ENCODE assay signal across 21 cellular contexts in the genomic region with DNA sequence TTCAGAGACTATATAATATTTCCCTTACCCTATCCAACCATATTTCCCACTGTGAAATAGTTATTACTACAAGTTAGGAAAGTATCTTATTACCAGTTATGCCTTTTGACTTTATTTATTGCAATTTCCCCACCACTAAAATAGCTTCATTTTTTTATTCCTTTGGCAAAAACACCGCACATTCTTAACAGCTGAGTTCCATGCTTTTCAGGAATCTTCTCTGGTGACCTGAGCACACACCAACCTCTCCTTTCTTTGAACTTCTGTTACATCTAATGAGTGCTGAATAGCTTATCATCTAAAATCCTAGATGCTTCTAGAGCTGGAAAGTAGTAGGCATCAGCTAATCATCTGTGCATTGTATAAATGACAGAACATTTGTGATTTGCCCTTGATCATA.
"Had no signal": no experiment of that assay in that cellular context is flagged by ENCODE, and none has a peak within 500 bp of the region (broad histone marks: within the 10 kb centered on the region; RNA-seq: fewer than 3 reads in every experiment).

No MANE protein-coding gene starts in this region.

- H3K36me3 ChIP-seq: right lobe of liver, upper lobe of left lung had no signal

- H3K4me1 ChIP-seq: foreskin keratinocyte, right lobe of liver had no signal

- ATAC-seq: activated CD8-positive, alpha-beta T cell treated with anti-CD3 and anti-CD28 coated beads for 36 hours; activated T-cell treated with anti-CD3 and anti-CD28 coated beads, Interleukin-2, amount 50 U/mL, for 4 hours; foreskin keratinocyte; right lobe of liver; stimulated activated naive CD8-positive, alpha-beta T cell treated with anti-CD3 and anti-CD28 coated beads, Interleukin-15, Interleukin-2, amounts not matched to agents 100 U/mL and 50 U/mL, for 24 hours; WTC11 had no signal

- H3K27me3 Mint-ChIP-seq: activated CD8-positive, alpha-beta T cell treated with anti-CD3 and anti-CD28 coated beads for 36 hours had no signal

- H3K4me3 ChIP-seq: psoas muscle, right lobe of liver, upper lobe of left lung had no signal

- H3K9me3 Mint-ChIP-seq: activated T-cell treated with anti-CD3 and anti-CD28 coated beads, Interleukin-2, amount 50 U/mL, for 4 hours had no signal

- H3K9me3 ChIP-seq: psoas muscle, right lobe of liver, upper lobe of left lung had no signal

- H3K4me1 Mint-ChIP-seq: nephron progenitor cell had no signal

- H3K27ac Mint-ChIP-seq: activated CD8-positive, alpha-beta T cell treated with anti-CD3 and anti-CD28 coated beads for 36 hours; WTC11 had no signal

- H3K27ac ChIP-seq: epithelial cell of prostate, foreskin keratinocyte, psoas muscle, right lobe of liver, upper lobe of left lung had no signal

- H3K36me3 Mint-ChIP-seq: WTC11 had no signal

- H3K4me3 Mint-ChIP-seq: activated CD8-positive, alpha-beta T cell treated with anti-CD3 and anti-CD28 coated beads for 36 hours; activated T-cell treated with anti-CD3 and anti-CD28 coated beads, Interleukin-2, amount 50 U/mL, for 4 hours; nephron progenitor cell; WTC11 had no signal

- H3K27me3 ChIP-seq: foreskin keratinocyte, right lobe of liver, upper lobe of left lung had no signal

- DNase-seq: activated CD4-positive, alpha-beta T cell treated with anti-CD3 and anti-CD28 coated beads for 4 hours; activated CD8-positive, alpha-beta T cell treated with anti-CD3 and anti-CD28 coated beads for 36 hours; activated effector memory CD4-positive, alpha-beta T cell treated with Interleukin-2 at 50 U/mL for 16 hours; activated naive CD4-positive, alpha-beta T cell treated with anti-CD3 and anti-CD28 coated beads, Interleukin-2, amount 50 U/mL, for 16 hours; activated T-cell treated with anti-CD3 and anti-CD28 coated beads, Interleukin-2, amount 50 U/mL, for 4 hours; amniotic stem cell; cerebellar nuclear complex; dermis blood vessel endothelial cell; foreskin keratinocyte; glutamatergic neuron; kidney glomerular epithelial cell; nephron progenitor cell; occipital lobe; psoas muscle; right lobe of liver; stimulated activated naive CD8-positive, alpha-beta T cell treated with anti-CD3 and anti-CD28 coated beads, Interleukin-15, Interleukin-2, amounts not matched to agents 100 U/mL and 50 U/mL, for 24 hours; T-helper 2 cell; upper lobe of left lung had no signal

- FAIRE-seq: TTC549 had no signal
